Comparison of ENCODE assay signal across 1 cellular context in the genomic region with DNA sequence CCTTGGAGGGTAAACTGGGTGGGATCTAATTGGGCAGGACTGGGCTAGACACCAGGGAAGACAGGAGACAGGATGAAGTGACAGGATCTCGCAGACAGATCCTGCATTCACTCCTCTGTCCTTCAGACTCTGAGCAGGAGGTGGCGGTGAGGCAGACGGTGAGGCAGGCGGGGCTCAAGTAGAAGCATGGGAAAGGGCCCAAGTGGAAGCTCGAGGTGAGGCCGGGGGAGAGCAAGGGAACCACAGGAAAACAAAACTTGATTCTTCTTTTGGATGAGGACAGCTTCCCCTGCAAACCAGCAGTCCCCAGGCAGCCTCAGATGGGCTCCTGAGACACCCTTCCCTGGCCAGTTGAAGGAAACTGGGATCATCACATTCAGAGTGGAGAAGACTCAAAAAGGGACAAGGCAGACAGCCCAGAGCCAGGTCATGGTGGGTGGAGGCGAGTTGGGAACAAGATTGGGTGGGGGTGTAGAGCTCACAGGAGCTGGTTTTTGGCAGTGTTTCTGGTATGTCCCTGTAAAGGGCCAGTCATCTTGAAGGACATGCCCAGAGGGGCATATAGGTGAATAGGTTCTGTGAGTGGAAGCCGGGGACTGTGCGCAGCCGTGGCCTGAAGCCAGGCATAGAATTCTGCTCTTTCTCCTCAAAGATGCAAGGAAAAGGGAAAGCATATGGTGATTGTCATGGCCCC.
TF ChIP-seq lines count a peak whose summit lies in the region.

No MANE protein-coding gene starts in this region.

TF ChIP-seq in K562, 482 proteins besides CTCF, POLR2A, EP300 and RAD21 (continued from another document and continues in another):
- TF ChIP-seq, protein P1, sequence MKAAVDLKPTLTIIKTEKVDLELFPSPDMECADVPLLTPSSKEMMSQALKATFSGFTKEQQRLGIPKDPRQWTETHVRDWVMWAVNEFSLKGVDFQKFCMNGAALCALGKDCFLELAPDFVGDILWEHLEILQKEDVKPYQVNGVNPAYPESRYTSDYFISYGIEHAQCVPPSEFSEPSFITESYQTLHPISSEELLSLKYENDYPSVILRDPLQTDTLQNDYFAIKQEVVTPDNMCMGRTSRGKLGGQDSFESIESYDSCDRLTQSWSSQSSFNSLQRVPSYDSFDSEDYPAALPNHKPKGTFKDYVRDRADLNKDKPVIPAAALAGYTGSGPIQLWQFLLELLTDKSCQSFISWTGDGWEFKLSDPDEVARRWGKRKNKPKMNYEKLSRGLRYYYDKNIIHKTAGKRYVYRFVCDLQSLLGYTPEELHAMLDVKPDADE (conservative IDR thresholded peaks at IDR 0.05; ENCODE audit: control insufficient read depth, low read depth, low read length), result no peak
- TF ChIP-seq SMAD4 (CRISPR knock-in tag; conservative IDR thresholded peaks at IDR 0.05), result peak; percentile 37; the same call in 1 of the 2 replicates
- TF ChIP-seq, protein P2, sequence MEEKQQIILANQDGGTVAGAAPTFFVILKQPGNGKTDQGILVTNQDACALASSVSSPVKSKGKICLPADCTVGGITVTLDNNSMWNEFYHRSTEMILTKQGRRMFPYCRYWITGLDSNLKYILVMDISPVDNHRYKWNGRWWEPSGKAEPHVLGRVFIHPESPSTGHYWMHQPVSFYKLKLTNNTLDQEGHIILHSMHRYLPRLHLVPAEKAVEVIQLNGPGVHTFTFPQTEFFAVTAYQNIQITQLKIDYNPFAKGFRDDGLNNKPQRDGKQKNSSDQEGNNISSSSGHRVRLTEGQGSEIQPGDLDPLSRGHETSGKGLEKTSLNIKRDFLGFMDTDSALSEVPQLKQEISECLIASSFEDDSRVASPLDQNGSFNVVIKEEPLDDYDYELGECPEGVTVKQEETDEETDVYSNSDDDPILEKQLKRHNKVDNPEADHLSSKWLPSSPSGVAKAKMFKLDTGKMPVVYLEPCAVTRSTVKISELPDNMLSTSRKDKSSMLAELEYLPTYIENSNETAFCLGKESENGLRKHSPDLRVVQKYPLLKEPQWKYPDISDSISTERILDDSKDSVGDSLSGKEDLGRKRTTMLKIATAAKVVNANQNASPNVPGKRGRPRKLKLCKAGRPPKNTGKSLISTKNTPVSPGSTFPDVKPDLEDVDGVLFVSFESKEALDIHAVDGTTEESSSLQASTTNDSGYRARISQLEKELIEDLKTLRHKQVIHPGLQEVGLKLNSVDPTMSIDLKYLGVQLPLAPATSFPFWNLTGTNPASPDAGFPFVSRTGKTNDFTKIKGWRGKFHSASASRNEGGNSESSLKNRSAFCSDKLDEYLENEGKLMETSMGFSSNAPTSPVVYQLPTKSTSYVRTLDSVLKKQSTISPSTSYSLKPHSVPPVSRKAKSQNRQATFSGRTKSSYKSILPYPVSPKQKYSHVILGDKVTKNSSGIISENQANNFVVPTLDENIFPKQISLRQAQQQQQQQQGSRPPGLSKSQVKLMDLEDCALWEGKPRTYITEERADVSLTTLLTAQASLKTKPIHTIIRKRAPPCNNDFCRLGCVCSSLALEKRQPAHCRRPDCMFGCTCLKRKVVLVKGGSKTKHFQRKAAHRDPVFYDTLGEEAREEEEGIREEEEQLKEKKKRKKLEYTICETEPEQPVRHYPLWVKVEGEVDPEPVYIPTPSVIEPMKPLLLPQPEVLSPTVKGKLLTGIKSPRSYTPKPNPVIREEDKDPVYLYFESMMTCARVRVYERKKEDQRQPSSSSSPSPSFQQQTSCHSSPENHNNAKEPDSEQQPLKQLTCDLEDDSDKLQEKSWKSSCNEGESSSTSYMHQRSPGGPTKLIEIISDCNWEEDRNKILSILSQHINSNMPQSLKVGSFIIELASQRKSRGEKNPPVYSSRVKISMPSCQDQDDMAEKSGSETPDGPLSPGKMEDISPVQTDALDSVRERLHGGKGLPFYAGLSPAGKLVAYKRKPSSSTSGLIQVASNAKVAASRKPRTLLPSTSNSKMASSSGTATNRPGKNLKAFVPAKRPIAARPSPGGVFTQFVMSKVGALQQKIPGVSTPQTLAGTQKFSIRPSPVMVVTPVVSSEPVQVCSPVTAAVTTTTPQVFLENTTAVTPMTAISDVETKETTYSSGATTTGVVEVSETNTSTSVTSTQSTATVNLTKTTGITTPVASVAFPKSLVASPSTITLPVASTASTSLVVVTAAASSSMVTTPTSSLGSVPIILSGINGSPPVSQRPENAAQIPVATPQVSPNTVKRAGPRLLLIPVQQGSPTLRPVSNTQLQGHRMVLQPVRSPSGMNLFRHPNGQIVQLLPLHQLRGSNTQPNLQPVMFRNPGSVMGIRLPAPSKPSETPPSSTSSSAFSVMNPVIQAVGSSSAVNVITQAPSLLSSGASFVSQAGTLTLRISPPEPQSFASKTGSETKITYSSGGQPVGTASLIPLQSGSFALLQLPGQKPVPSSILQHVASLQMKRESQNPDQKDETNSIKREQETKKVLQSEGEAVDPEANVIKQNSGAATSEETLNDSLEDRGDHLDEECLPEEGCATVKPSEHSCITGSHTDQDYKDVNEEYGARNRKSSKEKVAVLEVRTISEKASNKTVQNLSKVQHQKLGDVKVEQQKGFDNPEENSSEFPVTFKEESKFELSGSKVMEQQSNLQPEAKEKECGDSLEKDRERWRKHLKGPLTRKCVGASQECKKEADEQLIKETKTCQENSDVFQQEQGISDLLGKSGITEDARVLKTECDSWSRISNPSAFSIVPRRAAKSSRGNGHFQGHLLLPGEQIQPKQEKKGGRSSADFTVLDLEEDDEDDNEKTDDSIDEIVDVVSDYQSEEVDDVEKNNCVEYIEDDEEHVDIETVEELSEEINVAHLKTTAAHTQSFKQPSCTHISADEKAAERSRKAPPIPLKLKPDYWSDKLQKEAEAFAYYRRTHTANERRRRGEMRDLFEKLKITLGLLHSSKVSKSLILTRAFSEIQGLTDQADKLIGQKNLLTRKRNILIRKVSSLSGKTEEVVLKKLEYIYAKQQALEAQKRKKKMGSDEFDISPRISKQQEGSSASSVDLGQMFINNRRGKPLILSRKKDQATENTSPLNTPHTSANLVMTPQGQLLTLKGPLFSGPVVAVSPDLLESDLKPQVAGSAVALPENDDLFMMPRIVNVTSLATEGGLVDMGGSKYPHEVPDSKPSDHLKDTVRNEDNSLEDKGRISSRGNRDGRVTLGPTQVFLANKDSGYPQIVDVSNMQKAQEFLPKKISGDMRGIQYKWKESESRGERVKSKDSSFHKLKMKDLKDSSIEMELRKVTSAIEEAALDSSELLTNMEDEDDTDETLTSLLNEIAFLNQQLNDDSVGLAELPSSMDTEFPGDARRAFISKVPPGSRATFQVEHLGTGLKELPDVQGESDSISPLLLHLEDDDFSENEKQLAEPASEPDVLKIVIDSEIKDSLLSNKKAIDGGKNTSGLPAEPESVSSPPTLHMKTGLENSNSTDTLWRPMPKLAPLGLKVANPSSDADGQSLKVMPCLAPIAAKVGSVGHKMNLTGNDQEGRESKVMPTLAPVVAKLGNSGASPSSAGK (IDR thresholded peaks at IDR 0.05), result peak; percentile 62
- TF ChIP-seq ZNF316 (IDR thresholded peaks at IDR 0.05), result no peak
- TF ChIP-seq ZFP30 (CRISPR knock-in tag; IDR thresholded peaks at IDR 0.05; ENCODE audit: borderline replicate concordance), result no peak
- TF ChIP-seq, protein P3, sequence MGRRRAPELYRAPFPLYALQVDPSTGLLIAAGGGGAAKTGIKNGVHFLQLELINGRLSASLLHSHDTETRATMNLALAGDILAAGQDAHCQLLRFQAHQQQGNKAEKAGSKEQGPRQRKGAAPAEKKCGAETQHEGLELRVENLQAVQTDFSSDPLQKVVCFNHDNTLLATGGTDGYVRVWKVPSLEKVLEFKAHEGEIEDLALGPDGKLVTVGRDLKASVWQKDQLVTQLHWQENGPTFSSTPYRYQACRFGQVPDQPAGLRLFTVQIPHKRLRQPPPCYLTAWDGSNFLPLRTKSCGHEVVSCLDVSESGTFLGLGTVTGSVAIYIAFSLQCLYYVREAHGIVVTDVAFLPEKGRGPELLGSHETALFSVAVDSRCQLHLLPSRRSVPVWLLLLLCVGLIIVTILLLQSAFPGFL (CRISPR knock-in tag; IDR thresholded peaks at IDR 0.05), result no peak
- TF ChIP-seq CEBPB (tag; IDR thresholded peaks at IDR 0.05), result no peak
- TF ChIP-seq ETV1 (tag; conservative IDR thresholded peaks at IDR 0.05; ENCODE audit: low read depth), result no peak
- 0 out of 2 replicates have a peak, but pooled peaks have one; percentile 3 for TF ChIP-seq BHLHE40 (IDR thresholded peaks at IDR 0.05; ENCODE audit: low read length)
- no peak for TF ChIP-seq DDX20 (tag; IDR thresholded peaks at IDR 0.05; ENCODE audit: low read depth)
- no peak for TF ChIP-seq HMG20B (CRISPR knock-in tag; IDR thresholded peaks at IDR 0.05)
- TF ChIP-seq SIN3B (IDR thresholded peaks at IDR 0.05; ENCODE audit: low read depth), result no peak
- TF ChIP-seq HSF4 (CRISPR knock-in tag; IDR thresholded peaks at IDR 0.05; ENCODE audit: borderline replicate concordance), result no peak
- no peak for TF ChIP-seq ZNF79 (CRISPR knock-in tag; IDR thresholded peaks at IDR 0.05; ENCODE audit: low read depth)
- TF ChIP-seq, protein P4, sequence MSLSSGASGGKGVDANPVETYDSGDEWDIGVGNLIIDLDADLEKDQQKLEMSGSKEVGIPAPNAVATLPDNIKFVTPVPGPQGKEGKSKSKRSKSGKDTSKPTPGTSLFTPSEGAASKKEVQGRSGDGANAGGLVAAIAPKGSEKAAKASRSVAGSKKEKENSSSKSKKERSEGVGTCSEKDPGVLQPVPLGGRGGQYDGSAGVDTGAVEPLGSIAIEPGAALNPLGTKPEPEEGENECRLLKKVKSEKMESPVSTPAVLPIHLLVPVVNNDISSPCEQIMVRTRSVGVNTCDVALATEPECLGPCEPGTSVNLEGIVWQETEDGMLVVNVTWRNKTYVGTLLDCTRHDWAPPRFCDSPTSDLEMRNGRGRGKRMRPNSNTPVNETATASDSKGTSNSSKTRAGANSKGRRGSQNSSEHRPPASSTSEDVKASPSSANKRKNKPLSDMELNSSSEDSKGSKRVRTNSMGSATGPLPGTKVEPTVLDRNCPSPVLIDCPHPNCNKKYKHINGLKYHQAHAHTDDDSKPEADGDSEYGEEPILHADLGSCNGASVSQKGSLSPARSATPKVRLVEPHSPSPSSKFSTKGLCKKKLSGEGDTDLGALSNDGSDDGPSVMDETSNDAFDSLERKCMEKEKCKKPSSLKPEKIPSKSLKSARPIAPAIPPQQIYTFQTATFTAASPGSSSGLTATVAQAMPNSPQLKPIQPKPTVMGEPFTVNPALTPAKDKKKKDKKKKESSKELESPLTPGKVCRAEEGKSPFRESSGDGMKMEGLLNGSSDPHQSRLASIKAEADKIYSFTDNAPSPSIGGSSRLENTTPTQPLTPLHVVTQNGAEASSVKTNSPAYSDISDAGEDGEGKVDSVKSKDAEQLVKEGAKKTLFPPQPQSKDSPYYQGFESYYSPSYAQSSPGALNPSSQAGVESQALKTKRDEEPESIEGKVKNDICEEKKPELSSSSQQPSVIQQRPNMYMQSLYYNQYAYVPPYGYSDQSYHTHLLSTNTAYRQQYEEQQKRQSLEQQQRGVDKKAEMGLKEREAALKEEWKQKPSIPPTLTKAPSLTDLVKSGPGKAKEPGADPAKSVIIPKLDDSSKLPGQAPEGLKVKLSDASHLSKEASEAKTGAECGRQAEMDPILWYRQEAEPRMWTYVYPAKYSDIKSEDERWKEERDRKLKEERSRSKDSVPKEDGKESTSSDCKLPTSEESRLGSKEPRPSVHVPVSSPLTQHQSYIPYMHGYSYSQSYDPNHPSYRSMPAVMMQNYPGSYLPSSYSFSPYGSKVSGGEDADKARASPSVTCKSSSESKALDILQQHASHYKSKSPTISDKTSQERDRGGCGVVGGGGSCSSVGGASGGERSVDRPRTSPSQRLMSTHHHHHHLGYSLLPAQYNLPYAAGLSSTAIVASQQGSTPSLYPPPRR (CRISPR knock-in tag; IDR thresholded peaks at IDR 0.05; ENCODE audit: borderline replicate concordance), result no peak
- TF ChIP-seq MCM3 (IDR thresholded peaks at IDR 0.05), result no peak
- TF ChIP-seq, protein P5, sequence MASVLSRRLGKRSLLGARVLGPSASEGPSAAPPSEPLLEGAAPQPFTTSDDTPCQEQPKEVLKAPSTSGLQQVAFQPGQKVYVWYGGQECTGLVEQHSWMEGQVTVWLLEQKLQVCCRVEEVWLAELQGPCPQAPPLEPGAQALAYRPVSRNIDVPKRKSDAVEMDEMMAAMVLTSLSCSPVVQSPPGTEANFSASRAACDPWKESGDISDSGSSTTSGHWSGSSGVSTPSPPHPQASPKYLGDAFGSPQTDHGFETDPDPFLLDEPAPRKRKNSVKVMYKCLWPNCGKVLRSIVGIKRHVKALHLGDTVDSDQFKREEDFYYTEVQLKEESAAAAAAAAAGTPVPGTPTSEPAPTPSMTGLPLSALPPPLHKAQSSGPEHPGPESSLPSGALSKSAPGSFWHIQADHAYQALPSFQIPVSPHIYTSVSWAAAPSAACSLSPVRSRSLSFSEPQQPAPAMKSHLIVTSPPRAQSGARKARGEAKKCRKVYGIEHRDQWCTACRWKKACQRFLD (CRISPR knock-in tag; IDR thresholded peaks at IDR 0.05), result no peak
- TF ChIP-seq ERF (CRISPR knock-in tag; IDR thresholded peaks at IDR 0.05), result peak; percentile 44; the same call in 1 of the 2 replicates
- TF ChIP-seq, protein P6, sequence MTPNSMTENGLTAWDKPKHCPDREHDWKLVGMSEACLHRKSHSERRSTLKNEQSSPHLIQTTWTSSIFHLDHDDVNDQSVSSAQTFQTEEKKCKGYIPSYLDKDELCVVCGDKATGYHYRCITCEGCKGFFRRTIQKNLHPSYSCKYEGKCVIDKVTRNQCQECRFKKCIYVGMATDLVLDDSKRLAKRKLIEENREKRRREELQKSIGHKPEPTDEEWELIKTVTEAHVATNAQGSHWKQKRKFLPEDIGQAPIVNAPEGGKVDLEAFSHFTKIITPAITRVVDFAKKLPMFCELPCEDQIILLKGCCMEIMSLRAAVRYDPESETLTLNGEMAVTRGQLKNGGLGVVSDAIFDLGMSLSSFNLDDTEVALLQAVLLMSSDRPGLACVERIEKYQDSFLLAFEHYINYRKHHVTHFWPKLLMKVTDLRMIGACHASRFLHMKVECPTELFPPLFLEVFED (CRISPR knock-in tag; conservative IDR thresholded peaks at IDR 0.05), result 0 out of 2 replicates have a peak, but pooled peaks have one; percentile 21
- peak in 1 of 2 experiments; percentile 34; a peak in 1 of 4 replicates for TF ChIP-seq MAZ (CRISPR knock-in tag; conservative IDR thresholded peaks at IDR 0.05 in 1 of 2, IDR thresholded peaks at IDR 0.05 in 1 of 2)
